ENCODE assay signal across 12 cellular contexts in genomic region chr4:110480031-110480549, GRCh38. TPM values are rescaled to one million over a fixed set of nuclear protein-coding genes. Genes with fewer than 3 reads are reported as not detected.
DNase-seq lines count a peak whose midpoint lies in the region; FAIRE-seq and TF ChIP-seq lines count a peak whose summit lies in the region.
"Had no signal": no experiment of that assay in that cellular context is flagged by ENCODE, and none has a peak within 500 bp of the region (broad histone marks: within the 10 kb centered on the region; RNA-seq: fewer than 3 reads in every experiment).

No MANE protein-coding gene starts in this region.

- H3K18ac ChIP-seq in H1 (ENCODE audit: extremely low read depth, low read length) = no peak overlapping the region
- no peak overlapping the region for H3K18ac ChIP-seq in mesenchymal stem cell (ENCODE audit: low read depth in 1 of 2, low read length in 2 of 2)

- H3K4me1 ChIP-seq in Loucy (ENCODE audit: insufficient read depth, low read length, poor library complexity, severe bottlenecking) (no peaks in the 10 kb centered on the region), H1 (replicated peaks in 1 of 4; ENCODE audit: control insufficient read depth in 3 of 4, insufficient read depth in 4 of 4, low read length in 3 of 4) (peaks cover 0 to 6% (median 0%) of the 10 kb centered on the region in 4 experiments; a peak in 3 of 7 replicates), mesenchymal stem cell (ENCODE audit: control insufficient read depth, insufficient read depth, low read depth, low read length) (peaks cover 10% of the 10 kb centered on the region), prostate gland (replicated peaks) (no peaks in the 10 kb centered on the region)

- peaks cover 2% of the 10 kb centered on the region for H3K27me3 Mint-ChIP-seq in endothelial cell (ENCODE audit: unreplicated experiment)

- H3K79me1 ChIP-seq in H1 (ENCODE audit: low read depth, low read length) (no peaks in the 10 kb centered on the region), mesenchymal stem cell (replicated peaks; ENCODE audit: low read length, poor library complexity, severe bottlenecking) (no peaks in the 10 kb centered on the region)

- H3K4ac ChIP-seq in H1 (replicated peaks; ENCODE audit: insufficient read length, low read depth, low read length) (no peak overlapping the region), mesenchymal stem cell (ENCODE audit: low read depth in 1 of 2, low read length in 2 of 2) (no peak overlapping the region)

- TF ChIP-seq CTCF in AG04450 (IDR thresholded peaks at IDR 0.05; ENCODE audit: low read depth, low read length) (peak; percentile 57), Loucy (conservative IDR thresholded peaks at IDR 0.05; ENCODE audit: low read length) (peak; percentile 50), H1 (IDR thresholded peaks at IDR 0.05; ENCODE audit: control extremely low read depth in 1 of 3, insufficient read depth in 1 of 3, low read depth in 1 of 3, low read length in 3 of 3) (peak in 2 of 3 experiments; percentile 17 to 30; a peak in 1 of 4 replicates), endothelial cell (IDR thresholded peaks at IDR 0.05; ENCODE audit: unreplicated experiment) (no peak), prostate gland (IDR thresholded peaks at IDR 0.05) (no peak)

- H3K9ac ChIP-seq in Loucy (ENCODE audit: low read depth, low read length, poor library complexity, severe bottlenecking) (no peak overlapping the region), H1 (replicated peaks in 1 of 4; ENCODE audit: extremely low read depth in 1 of 4, low read depth in 3 of 4, low read length in 3 of 4) (no peak overlapping the region), mesenchymal stem cell (ENCODE audit: low read length) (peak overlapping the region; percentile 69)

- no peaks in the 10 kb centered on the region for H3F3A ChIP-seq in Loucy (ENCODE audit: low read depth)

- H3K9me2 ChIP-seq in Loucy (replicated peaks; ENCODE audit: low read depth, low read length) = no peaks in the 10 kb centered on the region

- H3K23me2 ChIP-seq in H1 (ENCODE audit: low read depth, low read length) = no peaks in the 10 kb centered on the region

- FAIRE-seq in H1 (lab: Jason Lieb, UNC) = no peak

- H3K27ac ChIP-seq in AG04450 (ENCODE audit: low read depth, low read length) (no peak overlapping the region), H1 (ENCODE audit: low read depth, low read length) (no peak overlapping the region), mesenchymal stem cell (ENCODE audit: low read length, poor library complexity, severe bottlenecking) (no peak overlapping the region), prostate gland (no peak overlapping the region)

- H3K36me3 Mint-ChIP-seq in endothelial cell (ENCODE audit: low read depth, unreplicated experiment) = peaks cover 4% of the 10 kb centered on the region
- H3K36me3 Mint-ChIP-seq: CD4-positive, CD25-positive, alpha-beta regulatory T cell; T-cell had no signal

- H3K4me2 ChIP-seq in Loucy (ENCODE audit: low read depth, low read length, poor library complexity, severe bottlenecking) (no peak overlapping the region), H1 (ENCODE audit: insufficient read depth in 1 of 2, low read depth in 2 of 2, low read length in 2 of 2) (no peak overlapping the region), mesenchymal stem cell (ENCODE audit: low read length, poor library complexity, severe bottlenecking) (no peak overlapping the region)

- H3K4me3 ChIP-seq in AG04450 (ENCODE audit: low read depth, low read length) = no peak overlapping the region
- no peak overlapping the region for H3K4me3 ChIP-seq in Loucy (ENCODE audit: low read length, poor library complexity, severe bottlenecking)
- no peak overlapping the region for H3K4me3 ChIP-seq in H1 (ENCODE audit: extremely low read depth in 1 of 4, insufficient read depth in 2 of 4, low read depth in 3 of 4, low read length in 4 of 4)
- peak overlapping the region in 1 of 2 experiments; percentile 47 for H3K4me3 ChIP-seq in mesenchymal stem cell (ENCODE audit: insufficient read depth in 1 of 2, low read depth in 1 of 2, low read length in 2 of 2)
- no peak overlapping the region for H3K4me3 ChIP-seq in prostate gland

- H4K8ac ChIP-seq in H1 (ENCODE audit: extremely low read depth, insufficient read depth, low read length) (no peak overlapping the region), mesenchymal stem cell (ENCODE audit: low read length) (no peak overlapping the region)

- no peak overlapping the region for H2BK15ac ChIP-seq in H1 (ENCODE audit: low read length)
- no peak overlapping the region for H2BK15ac ChIP-seq in mesenchymal stem cell (ENCODE audit: low read depth, poor library complexity, severe bottlenecking)

- H3K9me3 Mint-ChIP-seq in endothelial cell (ENCODE audit: unreplicated experiment) = no peaks in the 10 kb centered on the region
- H3K9me3 Mint-ChIP-seq: CD4-positive, CD25-positive, alpha-beta regulatory T cell; naive B cell; T-cell had no signal

- H4K20me1 ChIP-seq in Loucy (ENCODE audit: insufficient read depth, low read length, poor library complexity, severe bottlenecking) (no peaks in the 10 kb centered on the region), H1 (replicated peaks in 1 of 2; ENCODE audit: control insufficient read depth in 1 of 2, insufficient read depth in 2 of 2, low read length in 2 of 2) (no peaks in the 10 kb centered on the region)

- no peak overlapping the region for H3K4me3 Mint-ChIP-seq in endothelial cell (ENCODE audit: unreplicated experiment)
- H3K4me3 Mint-ChIP-seq: CD4-positive, CD25-positive, alpha-beta regulatory T cell; T-cell had no signal

- H2BK12ac ChIP-seq in H1 (ENCODE audit: low read depth, low read length) (no peak overlapping the region), mesenchymal stem cell (ENCODE audit: low read length in 2 of 2) (no peak overlapping the region)

- 82% methylated on average over 8 of the region's 8 CpGs; no CpG with 5 or more reads in 1 of the 2 experiments for WGBS in H1 (ENCODE audit: extremely low coverage in 1 of 2, insufficient coverage in 1 of 2, insufficient read length in 1 of 2, insufficient replicate concordance in 2 of 2, low coverage in 1 of 2, low lambda C conversion rate in 2 of 2, missing lambda C conversion rate in 1 of 2), 2 experiments
- 70% methylated on average over 3 of the region's 8 CpGs for WGBS in mesenchymal stem cell
- WGBS in prostate gland = 64% methylated on average over 8 of the region's 8 CpGs

- H3K27me3 ChIP-seq in AG04450 (ENCODE audit: control insufficient read depth, insufficient read depth, low read length) (no peaks in the 10 kb centered on the region), Loucy (ENCODE audit: insufficient read depth, low read length, poor library complexity, severe bottlenecking) (no peaks in the 10 kb centered on the region), H1 (replicated peaks in 1 of 4; ENCODE audit: control insufficient read depth in 3 of 4, extremely low read depth in 1 of 4, insufficient read depth in 3 of 4, low read length in 3 of 4) (peaks cover 0 to 1% (median 0%) of the 10 kb centered on the region in 4 experiments; a peak in 1 of 7 replicates), mesenchymal stem cell (ENCODE audit: control insufficient read depth in 1 of 2, insufficient read depth in 1 of 2, low read length in 2 of 2) (peaks cover 0 to 3% of the 10 kb centered on the region in 2 experiments), prostate gland (replicated peaks; ENCODE audit: insufficient read depth) (no peaks in the 10 kb centered on the region)

- CTCF ChIA-PET in AG04450 (lab: Charles Lee) (interaction anchor here (0.6 to 1.2 kb wide), 6 partner anchors 8 to 481 kb away, joined by 3 to 6 read pairs (median 4); no protein-coding TSS in a partner anchor), H1 (lab: Charles Lee; ENCODE audit: partially characterized antibody) (interaction anchor here (0.6 to 2.0 kb wide), 13 partner anchors 12 to 244 kb away, joined by 3 to 9 read pairs (median 3); no protein-coding TSS in a partner anchor)

- POLR2A ChIA-PET in AG04450 (lab: Yijun Ruan, JAX) (interaction anchor here (0.7 kb wide), 1 partner anchor 282 kb away, joined by 3 read pairs; the partner anchor contains the start of gene ELOVL6), H1 (lab: Charles Lee; ENCODE audit: partially characterized antibody) (interaction anchor here (0.6 kb wide), 2 partner anchors 1087 to 1170 kb away, joined by 3 read pairs; no protein-coding TSS in a partner anchor)

- H3K23ac ChIP-seq in H1 (ENCODE audit: insufficient read length) (no peak overlapping the region), mesenchymal stem cell (ENCODE audit: low read length in 2 of 2) (no peak overlapping the region)

- DNase-seq in AG04450 (ENCODE audit: low read depth, low spot score) (peak; percentile 73), H1 (ENCODE audit: low read depth in 1 of 2, low spot score in 2 of 2) (no peak), mesenchymal stem cell (peak; percentile 72), endothelial cell (ENCODE audit: low spot score) (no peak), GOT3 (lab: John Stamatoyannopoulos, UW) (no peak), prostate gland (ENCODE audit: low spot score) (no peak)
- DNase-seq in stimulated activated CD4-positive, alpha-beta T cell treated with anti-CD3 and anti-CD28 coated beads, Interleukin-4, amount 100 ng/mL, for 4 hours = no peak
- DNase-seq: CD4-positive, CD25-positive, alpha-beta regulatory T cell; naive B cell; NCI-H146; T-cell had no signal

- no peak overlapping the region for H4K5ac ChIP-seq in H1 (ENCODE audit: insufficient read length, low read depth, low read length)

- H3K4me1 Mint-ChIP-seq in endothelial cell (ENCODE audit: unreplicated experiment) = peaks cover 6% of the 10 kb centered on the region
- H3K4me1 Mint-ChIP-seq: T-cell had no signal

- no peak overlapping the region for H2BK20ac ChIP-seq in H1 (ENCODE audit: low read length)

- intact Hi-C loops in prostate gland (cut with DNase I) = no loop called here

- H2BK120ac ChIP-seq in H1 (replicated peaks; ENCODE audit: low read depth, low read length) = no peak overlapping the region
- no peak overlapping the region for H2BK120ac ChIP-seq in mesenchymal stem cell (ENCODE audit: low read depth, low read length)

- TF ChIP-seq EP300 in H1 (IDR thresholded peaks at IDR 0.05; ENCODE audit: borderline replicate concordance in 1 of 2, low read depth in 2 of 2, low read length in 2 of 2) = no peak

- H3K9me3 ChIP-seq in AG04450 (ENCODE audit: control insufficient read depth, insufficient read depth, low read length) (no peaks in the 10 kb centered on the region), Loucy (ENCODE audit: insufficient read depth, low read depth, low read length) (no peaks in the 10 kb centered on the region), H1 (ENCODE audit: insufficient read depth in 2 of 2, low read depth in 1 of 2, low read length in 1 of 2) (no peaks in the 10 kb centered on the region), mesenchymal stem cell (ENCODE audit: control insufficient read depth, low read length) (no peaks in the 10 kb centered on the region), prostate gland (no peaks in the 10 kb centered on the region)

- TF ChIP-seq POLR2A in H1 (IDR thresholded peaks at IDR 0.05; ENCODE audit: control extremely low read depth in 1 of 2, low read depth in 2 of 2, low read length in 2 of 2) (no peak), prostate gland (IDR thresholded peaks at IDR 0.05) (no peak)

- no peak overlapping the region for H3K56ac ChIP-seq in H1 (replicated peaks; ENCODE audit: insufficient read length, low read depth, low read length)

- no peaks in the 10 kb centered on the region for H3K36me3 ChIP-seq in Loucy (ENCODE audit: insufficient read depth, low read length)
- no peaks in the 10 kb centered on the region for H3K36me3 ChIP-seq in H1 (ENCODE audit: control insufficient read depth in 2 of 4, insufficient read depth in 4 of 4, low read length in 3 of 4)
- H3K36me3 ChIP-seq in mesenchymal stem cell (ENCODE audit: control insufficient read depth in 1 of 2, insufficient read depth in 2 of 2, low read depth in 1 of 2, low read length in 2 of 2) = no peaks in the 10 kb centered on the region
- no peaks in the 10 kb centered on the region for H3K36me3 ChIP-seq in prostate gland

- H3K79me2 ChIP-seq in Loucy (ENCODE audit: insufficient read depth, low read length) (no peaks in the 10 kb centered on the region), H1 (ENCODE audit: control insufficient read depth in 1 of 2, insufficient read depth in 2 of 2, low read length in 2 of 2) (no peaks in the 10 kb centered on the region)

- H2AFZ ChIP-seq in Loucy (ENCODE audit: low read length) = no peak overlapping the region
- H2AFZ ChIP-seq in H1 (ENCODE audit: low read length) = no peak overlapping the region
- no peak overlapping the region for H2AFZ ChIP-seq in mesenchymal stem cell (ENCODE audit: low read depth, low read length)

- H2BK5ac ChIP-seq in H1 (ENCODE audit: low read depth, low read length) (no peak overlapping the region), mesenchymal stem cell (ENCODE audit: low read depth, low read length, poor library complexity, severe bottlenecking) (no peak overlapping the region)

- H3K14ac ChIP-seq in H1 (ENCODE audit: insufficient read length) (no peak overlapping the region), mesenchymal stem cell (ENCODE audit: low read length in 2 of 2) (no peak overlapping the region)

- H4K91ac ChIP-seq in H1 (replicated peaks; ENCODE audit: insufficient read length, low read length) = no peak overlapping the region
- no peak overlapping the region for H4K91ac ChIP-seq in mesenchymal stem cell (ENCODE audit: low read length)

- no peak overlapping the region for H2AK5ac ChIP-seq in H1 (ENCODE audit: low read depth, low read length)
- no peak overlapping the region for H2AK5ac ChIP-seq in mesenchymal stem cell (ENCODE audit: low read length, severe bottlenecking)

- peak in 1 of 2 experiments; percentile 23; a peak in 1 of 4 replicates for TF ChIP-seq RAD21 in H1 (IDR thresholded peaks at IDR 0.05 in 1 of 2, conservative IDR thresholded peaks at IDR 0.05 in 1 of 2; ENCODE audit: low read depth in 2 of 2, low read length in 2 of 2)

- no peak overlapping the region for H3K27ac Mint-ChIP-seq in endothelial cell (ENCODE audit: unreplicated experiment)
- H3K27ac Mint-ChIP-seq: CD4-positive, CD25-positive, alpha-beta regulatory T cell; T-cell had no signal

RNA-seq across cellular contexts. Expression of gene ENPEP, which starts 4.1 kb away (rescaled TPM):
- 0.14 and 0.33 TPM in 2 replicates for polyA plus RNA-seq in AG04450 (2011; rRNA removed)
- 0.05 and 0.09 TPM in 2 replicates for polyA minus RNA-seq in AG04450 (2011; rRNA and poly(A)+ RNA removed)
- total RNA-seq in H1 (2021; fragmentation: NEBNext Ultra II Directional; extraction: Animal tissue kit (Norgen Biotek cat#: 25700)) = 0.61 and 0.63 TPM in 2 replicates
- polyA plus RNA-seq in H1 (2011; rRNA removed) = 0.09 and 0.16 TPM in 2 replicates
- polyA plus RNA-seq in H1 (2011; cell fraction: cytosol; rRNA removed) = 0.12 TPM
- 0.13 TPM for polyA plus RNA-seq in H1 (2011; cell fraction: nucleus; rRNA removed)
- polyA plus RNA-seq in H1 (2012, experiment 1 of 2) = 0.10 to 1.1 TPM (median 0.27 TPM) in 4 replicates
- polyA plus RNA-seq in H1 (2012, experiment 2 of 2) = not detected
- 0.22 TPM for polyA plus RNA-seq in H1 (2013, experiment 1 of 2)
- polyA plus RNA-seq in H1 (2013, experiment 2 of 2) = 0.24 TPM
- polyA minus RNA-seq in H1 (2011; rRNA and poly(A)+ RNA removed) = 0.63 and 1.1 TPM in 2 replicates
- not detected for polyA minus RNA-seq in H1 (2011; cell fraction: cytosol; rRNA and poly(A)+ RNA removed)
- polyA minus RNA-seq in H1 (2011; cell fraction: nucleus; rRNA and poly(A)+ RNA removed) = 1.3 TPM
- 0.28 TPM for polyA plus RNA-seq in mesenchymal stem cell (2013, experiment 1 of 2)
- 0.22 TPM for polyA plus RNA-seq in mesenchymal stem cell (2013, experiment 2 of 2)
- total RNA-seq in endothelial cell (ENCODE audit: unreplicated experiment) = 3.5 TPM
- total RNA-seq in prostate gland = 1 to 10 TPM; 1.3 to 1.8 TPM
- total RNA-seq: T-cell had no signal

Comparison
In these comparisons a context has a peak if more than half of its experiments do, and no peak if none do; other contexts are left out.
1. DNase-seq: peak in AG04450 (single experiment) and mesenchymal stem cell (single experiment); none in H1 (0 of 2), stimulated activated CD4-positive, alpha-beta T cell treated with anti-CD3 and anti-CD28 coated beads, Interleukin-4, amount 100 ng/mL, for 4 hours (0 of 2), endothelial cell (single experiment), GOT3 (single experiment) and prostate gland (single experiment).
2. CTCF ChIP-seq: peak in AG04450 (single experiment), Loucy (single experiment) and H1 (2 of 3); none in endothelial cell (single experiment) and prostate gland (0 of 4).